Comparison of ENCODE assay signal across 9 cellular contexts in the genomic region with DNA sequence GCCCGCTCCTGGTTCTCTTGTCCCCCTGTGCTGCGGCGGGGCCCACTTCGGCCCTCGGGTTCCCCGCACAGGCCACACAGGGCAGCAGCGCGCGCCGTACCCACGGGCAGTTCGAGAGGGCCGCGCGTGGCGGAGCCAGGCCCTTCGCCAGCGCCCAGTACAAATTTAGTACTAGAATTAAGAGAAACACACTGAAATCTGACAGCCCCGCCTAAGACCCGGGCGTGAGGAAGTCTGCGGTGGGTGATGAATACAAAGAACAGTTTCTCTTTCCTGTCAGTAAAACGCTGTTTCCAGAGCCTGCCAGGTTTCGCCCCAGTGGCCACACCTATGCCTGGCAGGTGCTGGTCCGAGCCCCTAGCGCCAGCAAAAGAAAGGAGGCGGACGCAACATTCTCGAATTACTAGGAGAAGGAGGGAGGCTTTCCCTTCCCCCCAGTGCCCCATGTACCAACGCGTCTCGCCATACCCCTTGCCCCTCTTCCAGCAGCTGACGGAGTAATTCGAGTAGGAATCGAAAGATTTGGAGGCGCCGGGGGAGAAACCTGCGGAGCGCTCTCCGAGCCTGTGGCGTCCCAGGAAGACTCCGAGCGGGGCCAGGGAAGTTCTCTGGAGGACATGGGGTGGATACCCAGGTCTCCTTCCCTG. TPM values are rescaled to one million over a fixed set of nuclear protein-coding genes. Genes with fewer than 3 reads are reported as not detected.
DNase-seq lines count a peak whose midpoint lies in the region.
"Had no signal": no experiment of that assay in that cellular context is flagged by ENCODE, and none has a peak within 500 bp of the region (broad histone marks: within the 10 kb centered on the region; RNA-seq: fewer than 3 reads in every experiment).

No MANE protein-coding gene starts in this region.

- H3K4me1 ChIP-seq in skeletal muscle satellite cell (ENCODE audit: control insufficient read depth, insufficient read depth, low read length) = peaks cover 37% of the 10 kb centered on the region

- H3K27me3 ChIP-seq in skeletal muscle satellite cell (ENCODE audit: control insufficient read depth, insufficient read depth, low read length) = no peaks in the 10 kb centered on the region

- peak overlapping the region; percentile 85 for H3K27ac ChIP-seq in adipose tissue (ENCODE audit: low read depth, low read length)

- H3K4me2 ChIP-seq in skeletal muscle satellite cell (ENCODE audit: low read length) = peak overlapping the region; percentile 83

- DNase-seq in EL (peak; percentile 56), H4 (ENCODE audit: low spot score) (peak; percentile 80), M059J (ENCODE audit: low read depth) (peak; percentile 86), SW480 (ENCODE audit: low spot score) (peak; percentile 91), iPS DF 19.7 (ENCODE audit: low read depth, low spot score) (peak; percentile 61), OCI-M2 (lab: John Stamatoyannopoulos, UW; ENCODE audit: unreplicated experiment) (no peak)

- H3K9ac ChIP-seq in skeletal muscle satellite cell (ENCODE audit: low read depth, low read length) = peak overlapping the region; percentile 94

- no peaks in the 10 kb centered on the region for H3K9me3 ChIP-seq in skeletal muscle satellite cell (replicated peaks; ENCODE audit: low read length)

- H3K4me3 ChIP-seq in skeletal muscle satellite cell (ENCODE audit: low read length) = peak overlapping the region; percentile 85

- WGBS in adipose tissue, 3 donors = 1 to 2% (median 1%) methylated on average over 43 of the region's 43 CpGs

- H3K36me3 ChIP-seq in skeletal muscle satellite cell (ENCODE audit: insufficient read depth, low read length) = peaks cover 3% of the 10 kb centered on the region

RNA-seq across cellular contexts. Expression of a gene that starts 0.6 kb away (rescaled TPM):
- total RNA-seq in H4 (2014; rRNA removed; shearing (Covaris generic)) = 28.8 and 35.1 TPM in 2 replicates
- total RNA-seq in M059J (2014; rRNA removed; shearing (Covaris generic)) = 52.8 and 79.4 TPM in 2 replicates
- polyA plus RNA-seq in adipose tissue = 10 to 100 TPM in 2 of 3 donors, 1 to 10 TPM in 1; 3.6 to 14.9 (median 11.9) TPM
- 54.6 and 71.5 TPM in 2 replicates for total RNA-seq in skeletal muscle satellite cell (2012; rRNA removed)

RNA-seq across cellular contexts. Expression of a gene that starts 48.1 kb away (rescaled TPM):
- not detected in 2 replicates for total RNA-seq in H4 (2014; rRNA removed; shearing (Covaris generic))
- not detected in 2 replicates for total RNA-seq in M059J (2014; rRNA removed; shearing (Covaris generic))
- not detected for polyA plus RNA-seq in adipose tissue
- total RNA-seq in skeletal muscle satellite cell (2012; rRNA removed) = not detected in 2 replicates
- total RNA-seq: pulmonary artery endothelial cell had no signal
